Comparison of ENCODE assay signal across 8 cellular contexts in genomic region chr13:96052655-96053002, GRCh38. TPM values are rescaled to one million over a fixed set of nuclear protein-coding genes. Genes with fewer than 3 reads are reported as not detected.
DNase-seq lines count a peak whose midpoint lies in the region; ATAC-seq, FAIRE-seq and TF ChIP-seq lines count a peak whose summit lies in the region.

No MANE protein-coding gene starts in this region.

- no peaks in the 10 kb centered on the region for H3K36me3 Mint-ChIP-seq in activated T-helper 1 cell treated with anti-CD3 and anti-CD28 coated beads, Interleukin-12 subunit alpha, Interleukin-12 subunit beta, Interleukin-2, Interleukin-4 antibody, amounts not matched to agents 30 ng/mL and 10 ng/mL and 1 ng/mL, durations not matched to agents 14 hours and 24 hours and 36 hours (ENCODE audit: low read depth)
- peaks cover 15% of the 10 kb centered on the region for H3K36me3 Mint-ChIP-seq in progenitor cell of endocrine pancreas (ENCODE audit: insufficient read depth)

- ATAC-seq in HG02885 (IDR thresholded peaks at IDR 0.05; ENCODE audit: poor library complexity, unreplicated experiment), result peak; percentile 60
- peak; percentile 38 for ATAC-seq in Right ventricle myocardium superior (ENCODE audit: poor library complexity)

- H3K27me3 Mint-ChIP-seq in activated T-helper 1 cell treated with anti-CD3 and anti-CD28 coated beads, Interleukin-12 subunit alpha, Interleukin-12 subunit beta, Interleukin-2, Interleukin-4 antibody, amounts not matched to agents 30 ng/mL and 10 ng/mL and 1 ng/mL, durations not matched to agents 14 hours and 24 hours and 36 hours (ENCODE audit: insufficient read depth), result peaks cover 8% of the 10 kb centered on the region
- H3K27me3 Mint-ChIP-seq in progenitor cell of endocrine pancreas, result no peaks in the 10 kb centered on the region

- H3K27ac ChIP-seq in 22Rv1, result peak overlapping the region; percentile 90

- peak overlapping the region; percentile 67 for H3K4me3 Mint-ChIP-seq in activated T-helper 1 cell treated with anti-CD3 and anti-CD28 coated beads, Interleukin-12 subunit alpha, Interleukin-12 subunit beta, Interleukin-2, Interleukin-4 antibody, amounts not matched to agents 30 ng/mL and 10 ng/mL and 1 ng/mL, durations not matched to agents 14 hours and 24 hours and 36 hours
- peak overlapping the region; percentile 90 for H3K4me3 Mint-ChIP-seq in progenitor cell of endocrine pancreas (ENCODE audit: low read depth)

- DNase-seq in GM18507 (ENCODE audit: extremely low spot score, insufficient read length, low read depth) (peak; percentile 22), NCI-H2107 (lab: John Stamatoyannopoulos, UW) (peak; percentile 4), Right ventricle myocardium superior (no peak), progenitor cell of endocrine pancreas (ENCODE audit: low spot score, unreplicated experiment) (no peak), hippocampal formation (lab: John Stamatoyannopoulos, UW) (no peak)
- DNase-seq in activated T-helper 1 cell treated with anti-CD3 and anti-CD28 coated beads, Interleukin-12 subunit alpha, Interleukin-12 subunit beta, Interleukin-2, Interleukin-4 antibody, amounts not matched to agents 30 ng/mL and 10 ng/mL and 1 ng/mL, durations not matched to agents 14 hours and 24 hours and 36 hours (ENCODE audit: low spot score), result no peak

- TF ChIP-seq CTCF in 22Rv1 (IDR thresholded peaks at IDR 0.05) (no peak), progenitor cell of endocrine pancreas (IDR thresholded peaks at IDR 0.05; ENCODE audit: unreplicated experiment) (no peak)

- H3K9me3 Mint-ChIP-seq in activated T-helper 1 cell treated with anti-CD3 and anti-CD28 coated beads, Interleukin-12 subunit alpha, Interleukin-12 subunit beta, Interleukin-2, Interleukin-4 antibody, amounts not matched to agents 30 ng/mL and 10 ng/mL and 1 ng/mL, durations not matched to agents 14 hours and 24 hours and 36 hours, result peaks cover 11% of the 10 kb centered on the region
- peaks cover 3% of the 10 kb centered on the region for H3K9me3 Mint-ChIP-seq in progenitor cell of endocrine pancreas (ENCODE audit: low read depth)

- intact Hi-C loops in activated T-helper 1 cell treated with anti-CD3 and anti-CD28 coated beads, Interleukin-12 subunit alpha, Interleukin-12 subunit beta, Interleukin-2, Interleukin-4 antibody, amounts not matched to agents 30 ng/mL and 10 ng/mL and 1 ng/mL, durations not matched to agents 14 hours and 24 hours and 36 hours (cut with micrococcal nuclease), result no loop called here
- intact Hi-C loops in Right ventricle myocardium superior (cut with DNase I), result no loop called here

- peak; percentile 38 for FAIRE-seq in GM18507 (lab: Jason Lieb, UNC)

- no peaks in the 10 kb centered on the region for H3K4me1 Mint-ChIP-seq in activated T-helper 1 cell treated with anti-CD3 and anti-CD28 coated beads, Interleukin-12 subunit alpha, Interleukin-12 subunit beta, Interleukin-2, Interleukin-4 antibody, amounts not matched to agents 30 ng/mL and 10 ng/mL and 1 ng/mL, durations not matched to agents 14 hours and 24 hours and 36 hours (ENCODE audit: low read depth)
- peaks cover 6% of the 10 kb centered on the region for H3K4me1 Mint-ChIP-seq in progenitor cell of endocrine pancreas (ENCODE audit: low read depth)

- H3K27ac Mint-ChIP-seq in activated T-helper 1 cell treated with anti-CD3 and anti-CD28 coated beads, Interleukin-12 subunit alpha, Interleukin-12 subunit beta, Interleukin-2, Interleukin-4 antibody, amounts not matched to agents 30 ng/mL and 10 ng/mL and 1 ng/mL, durations not matched to agents 14 hours and 24 hours and 36 hours, result no peak overlapping the region
- H3K27ac Mint-ChIP-seq in progenitor cell of endocrine pancreas, result peak overlapping the region; percentile 93

RNA-seq across cellular contexts. Expression of gene UGGT2, which starts 0.6 kb away (rescaled TPM):
- total RNA-seq in activated T-helper 1 cell treated with anti-CD3 and anti-CD28 coated beads, Interleukin-12 subunit alpha, Interleukin-12 subunit beta, Interleukin-2, Interleukin-4 antibody, amounts not matched to agents 30 ng/mL and 10 ng/mL and 1 ng/mL, durations not matched to agents 14 hours and 24 hours and 36 hours, result 0.26 TPM in 1 of 2 replicates, not detected in the other
- total RNA-seq in Right ventricle myocardium superior, result 8.6 TPM
- total RNA-seq in progenitor cell of endocrine pancreas, result 45.1 and 49.2 TPM in 2 replicates

RNA-seq across cellular contexts. Expression of gene HS6ST3, which starts 37.3 kb away (rescaled TPM):
- total RNA-seq in activated T-helper 1 cell treated with anti-CD3 and anti-CD28 coated beads, Interleukin-12 subunit alpha, Interleukin-12 subunit beta, Interleukin-2, Interleukin-4 antibody, amounts not matched to agents 30 ng/mL and 10 ng/mL and 1 ng/mL, durations not matched to agents 14 hours and 24 hours and 36 hours, result not detected in 2 replicates
- total RNA-seq in Right ventricle myocardium superior (0.56 TPM), progenitor cell of endocrine pancreas (0.84 and 2.0 TPM in 2 replicates)

Comparison
In these comparisons a context has a peak if more than half of its experiments do, and no peak if none do; other contexts are left out.
1. DNase-seq: peak in GM18507 (single experiment) and NCI-H2107 (single experiment); none in activated T-helper 1 cell treated with anti-CD3 and anti-CD28 coated beads, Interleukin-12 subunit alpha, Interleukin-12 subunit beta, Interleukin-2, Interleukin-4 antibody, amounts not matched to agents 30 ng/mL and 10 ng/mL and 1 ng/mL, durations not matched to agents 14 hours and 24 hours and 36 hours (single experiment), Right ventricle myocardium superior (single experiment), progenitor cell of endocrine pancreas (single experiment) and hippocampal formation (0 of 2).